In genomic region chr17:17108681-17109049, GRCh38 we compare ENCODE assay signal across 8 cellular contexts.
DNase-seq lines count a peak whose midpoint lies in the region; ATAC-seq and TF ChIP-seq lines count a peak whose summit lies in the region.

No MANE protein-coding gene starts in this region.

- H3K27me3 Mint-ChIP-seq in activated naive CD8-positive, alpha-beta T cell treated with anti-CD3 and anti-CD28 coated beads for 36 hours = no peaks in the 10 kb centered on the region
- no peaks in the 10 kb centered on the region for H3K27me3 Mint-ChIP-seq in activated CD8-positive, alpha-beta T cell treated with anti-CD3 and anti-CD28 coated beads for 36 hours

- no peaks in the 10 kb centered on the region for H3K9me3 Mint-ChIP-seq in activated naive CD8-positive, alpha-beta T cell treated with anti-CD3 and anti-CD28 coated beads for 36 hours
- no peaks in the 10 kb centered on the region for H3K9me3 Mint-ChIP-seq in activated CD8-positive, alpha-beta T cell treated with anti-CD3 and anti-CD28 coated beads for 36 hours

- H3K79me2 ChIP-seq in DND-41 (ENCODE audit: insufficient read depth, low read length) = peaks cover 96% of the 10 kb centered on the region

- H3K9me3 ChIP-seq in DND-41 (ENCODE audit: insufficient read depth, low read length, severe bottlenecking) = no peaks in the 10 kb centered on the region
- no peaks in the 10 kb centered on the region for H3K9me3 ChIP-seq in right cardiac atrium (ENCODE audit: control insufficient read depth, low read length)

- no peak overlapping the region for H3K9ac ChIP-seq in DND-41 (ENCODE audit: low read depth, low read length)

- H3K36me3 ChIP-seq in DND-41 (ENCODE audit: insufficient read depth, low read length) = peaks cover 23% of the 10 kb centered on the region; the same call in 1 of the 2 replicates

- H3K27ac Mint-ChIP-seq in activated naive CD8-positive, alpha-beta T cell treated with anti-CD3 and anti-CD28 coated beads for 36 hours = peak overlapping the region; percentile 62
- H3K27ac Mint-ChIP-seq in activated CD8-positive, alpha-beta T cell treated with anti-CD3 and anti-CD28 coated beads for 36 hours = no peak overlapping the region

- H3K27ac ChIP-seq in DND-41 (ENCODE audit: low read length) (no peak overlapping the region), right cardiac atrium (ENCODE audit: low read length) (peak overlapping the region; percentile 25)

- H3K4me1 ChIP-seq in DND-41 (ENCODE audit: insufficient read depth, low read length) = no peaks in the 10 kb centered on the region
- peaks cover 52% of the 10 kb centered on the region for H3K4me1 ChIP-seq in right cardiac atrium (ENCODE audit: control insufficient read depth, insufficient read depth, low read length)

- H3K4me3 Mint-ChIP-seq in activated naive CD8-positive, alpha-beta T cell treated with anti-CD3 and anti-CD28 coated beads for 36 hours = no peak overlapping the region
- no peak overlapping the region for H3K4me3 Mint-ChIP-seq in activated CD8-positive, alpha-beta T cell treated with anti-CD3 and anti-CD28 coated beads for 36 hours

- no peaks in the 10 kb centered on the region for H3K36me3 Mint-ChIP-seq in activated naive CD8-positive, alpha-beta T cell treated with anti-CD3 and anti-CD28 coated beads for 36 hours
- no peaks in the 10 kb centered on the region for H3K36me3 Mint-ChIP-seq in activated CD8-positive, alpha-beta T cell treated with anti-CD3 and anti-CD28 coated beads for 36 hours (ENCODE audit: low read depth)

- H3K4me1 Mint-ChIP-seq in activated naive CD8-positive, alpha-beta T cell treated with anti-CD3 and anti-CD28 coated beads for 36 hours = peaks cover 47% of the 10 kb centered on the region
- H3K4me1 Mint-ChIP-seq in activated CD8-positive, alpha-beta T cell treated with anti-CD3 and anti-CD28 coated beads for 36 hours (ENCODE audit: low read depth) = peaks cover 50% of the 10 kb centered on the region

- TF ChIP-seq CTCF in DND-41 (IDR thresholded peaks at IDR 0.05; ENCODE audit: borderline replicate concordance, extremely low read depth, low read length, poor library complexity, severe bottlenecking) = no peak
- no peak for TF ChIP-seq CTCF in activated CD8-positive, alpha-beta T cell treated with anti-CD3 and anti-CD28 coated beads for 36 hours (IDR thresholded peaks at IDR 0.05)

- DNase-seq in DND-41 (peak; percentile 14), right cardiac atrium (peak in 2 of 3 donors; percentile 47 to 60), sciatic nerve (ENCODE audit: low spot score) (no peak), T-helper 2 cell (no peak), RKO (ENCODE audit: low spot score) (no peak)
- DNase-seq in activated naive CD8-positive, alpha-beta T cell treated with anti-CD3 and anti-CD28 coated beads for 36 hours = no peak
- DNase-seq in activated CD8-positive, alpha-beta T cell treated with anti-CD3 and anti-CD28 coated beads for 36 hours = no peak

- H4K20me1 ChIP-seq in DND-41 (ENCODE audit: insufficient read depth, low read length) = peaks cover 89% of the 10 kb centered on the region

- intact Hi-C loops in right cardiac atrium (cut with DNase I) = no loop called here
- intact Hi-C loops in sciatic nerve (cut with DNase I) = no loop called here
- intact Hi-C loops in activated CD8-positive, alpha-beta T cell treated with anti-CD3 and anti-CD28 coated beads for 36 hours (cut with micrococcal nuclease) = no loop called here

- H3K27me3 ChIP-seq in DND-41 (ENCODE audit: insufficient read depth, low read length, poor library complexity) (no peaks in the 10 kb centered on the region), right cardiac atrium (ENCODE audit: control insufficient read depth, insufficient read depth) (no peaks in the 10 kb centered on the region)

- H2AFZ ChIP-seq in DND-41 (ENCODE audit: low read depth, low read length) = no peak overlapping the region

- POLR2A ChIA-PET in activated CD8-positive, alpha-beta T cell treated with anti-CD3 and anti-CD28 coated beads for 36 hours (lab: Charles Lee) = interaction anchor here (0.9 kb wide), 1 partner anchor 25 kb away, joined by 3 read pairs; no protein-coding TSS in a partner anchor

- CTCF ChIA-PET in activated CD8-positive, alpha-beta T cell treated with anti-CD3 and anti-CD28 coated beads for 36 hours (lab: Charles Lee) = interaction anchor here (0.7 to 1.2 kb wide), 3 partner anchors 11 to 56 kb away, joined by 3 to 7 read pairs (median 3); no protein-coding TSS in a partner anchor

- no peak overlapping the region for H3K4me2 ChIP-seq in DND-41 (ENCODE audit: insufficient read depth, low read length)

- ATAC-seq in DND-41 (ENCODE audit: insufficient read depth, low read depth) (no peak), right cardiac atrium (no peak), sciatic nerve (peak; percentile 9), HG03460 (IDR thresholded peaks at IDR 0.05; ENCODE audit: unreplicated experiment) (no peak)
- no peak for ATAC-seq in activated CD8-positive, alpha-beta T cell treated with anti-CD3 and anti-CD28 coated beads for 36 hours

- 72% methylated on average over 8 of the region's 8 CpGs for WGBS in right cardiac atrium

- H3K4me3 ChIP-seq in DND-41 (ENCODE audit: low read depth in 1 of 2, low read length in 2 of 2) (no peak overlapping the region), right cardiac atrium (ENCODE audit: low read length) (no peak overlapping the region)

Comparison
In these comparisons a context has a peak if more than half of its experiments do, and no peak if none do; other contexts are left out.
1. DNase-seq: peak in DND-41 (single experiment) and right cardiac atrium (2 of 3); none in activated naive CD8-positive, alpha-beta T cell treated with anti-CD3 and anti-CD28 coated beads for 36 hours (single experiment), sciatic nerve (single experiment), activated CD8-positive, alpha-beta T cell treated with anti-CD3 and anti-CD28 coated beads for 36 hours (single experiment), T-helper 2 cell (0 of 5) and RKO (single experiment).